8 cellular contexts compared by ENCODE assay signal in the genomic region with DNA sequence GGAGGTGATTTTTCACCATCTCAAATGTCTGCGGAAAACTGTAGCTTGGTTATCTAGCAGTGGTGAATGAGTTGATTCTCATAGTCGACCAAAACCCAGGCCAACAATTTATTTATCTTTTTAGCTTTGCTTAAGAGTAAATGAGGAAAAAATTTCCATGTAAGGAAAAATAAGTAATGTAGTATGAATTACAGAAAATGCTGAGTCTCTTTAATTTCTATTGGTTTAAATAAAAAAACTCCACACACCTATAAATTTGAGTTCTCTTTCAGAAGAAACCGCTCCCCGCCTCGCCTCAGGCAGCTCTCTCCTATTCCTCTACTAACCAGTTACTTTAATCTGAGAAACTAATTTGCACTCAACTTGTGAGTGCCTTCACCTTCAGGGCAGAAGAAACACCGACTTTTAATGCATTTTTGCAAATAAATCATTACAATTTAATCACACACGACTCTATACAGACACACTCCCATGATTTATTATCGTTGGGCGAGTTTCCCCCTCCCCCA. TPM values are rescaled to one million over a fixed set of nuclear protein-coding genes. Genes with fewer than 3 reads are reported as not detected.
A peak's percentile ranks its signal among the peaks of the same experiment; 100 is the strongest.
DNase-seq lines count a peak whose midpoint lies in the region; ATAC-seq and TF ChIP-seq lines count a peak whose summit lies in the region.

No MANE protein-coding gene starts in this region.

- H3K9me3 ChIP-seq in AG04450 (ENCODE audit: control insufficient read depth, insufficient read depth, low read length) (no peaks in the 10 kb centered on the region; the same call in none of the 2 replicates), SJCRH30 (replicated peaks) (no peaks in the 10 kb centered on the region), gastroesophageal sphincter (no peaks in the 10 kb centered on the region), spleen (peaks cover 0 to 15% (median 12%) of the 10 kb centered on the region in 8 donors)

- TF ChIP-seq POLR2A in gastroesophageal sphincter (IDR thresholded peaks at IDR 0.05) (no peak), spleen (IDR thresholded peaks at IDR 0.05) (no peak)

- POLR2A ChIA-PET in AG04450 (lab: Yijun Ruan, JAX): interaction anchor here (0.6 to 1.0 kb wide), 7 partner anchors 19 to 1349 kb away, joined by 3 to 5 read pairs (median 3); no protein-coding TSS in a partner anchor

- H3K4me1 ChIP-seq in SJCRH30 (0 out of 2 replicates have a peak, but pooled peaks cover 2% of the 10 kb centered on the region), gastroesophageal sphincter (peaks cover 3 to 56% (median 23%) of the 10 kb centered on the region in 3 donors), spleen (peaks cover 17 to 63% (median 49%) of the 10 kb centered on the region in 6 donors)

- intact Hi-C loops in spleen (cut with DNase I; ENCODE audit: low total_unique reads): no loop called here

- DNase-seq in AG04450 (ENCODE audit: low read depth, low spot score): no peak
- no peak for DNase-seq in SJCRH30
- no peak for DNase-seq in spleen
- DNase-seq in medulla oblongata (ENCODE audit: extremely low spot score): no peak
- no peak for DNase-seq in LoVo (ENCODE audit: low spot score)

- H3K36me3 ChIP-seq in SJCRH30 (no peaks in the 10 kb centered on the region), gastroesophageal sphincter (no peaks in the 10 kb centered on the region), spleen (peaks cover 0 to 6% (median 0%) of the 10 kb centered on the region in 6 donors)

- H3K27me3 ChIP-seq in AG04450 (ENCODE audit: control insufficient read depth, insufficient read depth, low read length) (peaks cover 40% of the 10 kb centered on the region), SJCRH30 (no peaks in the 10 kb centered on the region), gastroesophageal sphincter (peaks cover 50% of the 10 kb centered on the region), spleen (replicated peaks in 1 of 7) (peaks cover 6 to 52% (median 49%) of the 10 kb centered on the region in 7 donors)

- TF ChIP-seq EP300 in gastroesophageal sphincter (IDR thresholded peaks at IDR 0.05): no peak

- TF ChIP-seq CTCF in AG04450 (IDR thresholded peaks at IDR 0.05; ENCODE audit: low read depth, low read length): no peak
- TF ChIP-seq CTCF in gastroesophageal sphincter (IDR thresholded peaks at IDR 0.05): no peak
- TF ChIP-seq CTCF in spleen (IDR thresholded peaks at IDR 0.05 in 8 of 11, conservative IDR thresholded peaks at IDR 0.05 in 3 of 11): no peak

- WGBS in gastroesophageal sphincter (ENCODE audit: low coverage in 1 of 2), 2 donors: 4 to 6% methylated on average over 8 to 9 of the region's 9 CpGs
- 4 to 9% (median 7%) methylated on average over 9 of the region's 9 CpGs for WGBS in spleen, 5 donors

- H3K4me3 ChIP-seq in AG04450 (ENCODE audit: low read depth, low read length) (peak overlapping the region; percentile 90), SJCRH30 (peak overlapping the region; percentile 79), gastroesophageal sphincter (peak overlapping the region; percentile 68 to 94), spleen (peak overlapping the region; percentile 70 to 99 (median 92))

- CTCF ChIA-PET in AG04450 (lab: Charles Lee): interaction anchor here (0.6 to 2.1 kb wide), 18 partner anchors 41 to 1433 kb away, joined by 3 to 16 read pairs (median 4); no protein-coding TSS in a partner anchor

- peak; percentile 5 for ATAC-seq in GM21423 (IDR thresholded peaks at IDR 0.05; ENCODE audit: unreplicated experiment)
- no peak for ATAC-seq in gastroesophageal sphincter
- ATAC-seq in HG03378 (IDR thresholded peaks at IDR 0.05; ENCODE audit: unreplicated experiment): no peak

- H3K27ac ChIP-seq in AG04450 (ENCODE audit: low read depth, low read length) (no peak overlapping the region), SJCRH30 (peak overlapping the region; percentile 82), gastroesophageal sphincter (peak overlapping the region in 3 of 4 donors; percentile 85 to 87 (median 86)), spleen (peak overlapping the region in 4 of 8 donors; percentile 78 to 83 (median 80))

RNA-seq across cellular contexts. Expression of gene RSRC1, which starts 0.5 kb away (rescaled TPM):
- 5.7 and 6.7 TPM in 2 replicates for polyA plus RNA-seq in AG04450 (2011; rRNA removed)
- polyA minus RNA-seq in AG04450 (2011; rRNA and poly(A)+ RNA removed): 11.4 and 18.2 TPM in 2 replicates
- 49.6 and 57.2 TPM in 2 replicates for total RNA-seq in SJCRH30 (2014; rRNA removed; shearing (Covaris generic))
- total RNA-seq in gastroesophageal sphincter: 10 to 100 TPM; 40.6 to 66.0 (median 43.9) TPM
- 10 to 100 TPM; 30.2 to 56.5 (median 35.1) TPM for total RNA-seq in spleen
- 10 to 100 TPM in 2 of 3 donors, 1 to 10 TPM in 1; 7.2 to 14.0 (median 12.0) TPM for polyA plus RNA-seq in spleen

RNA-seq across cellular contexts. Expression of gene SHOX2, which starts 3.1 kb away (rescaled TPM):
- polyA plus RNA-seq in AG04450 (2011; rRNA removed) (0.10 TPM in 1 of 2 replicates, not detected in the other), spleen (under 1 TPM in 2 of 3 donors, not detected in 1; 0.05 to 0.10 TPM)
- polyA minus RNA-seq in AG04450 (2011; rRNA and poly(A)+ RNA removed): not detected in 2 replicates
- 4.5 and 5.4 TPM in 2 replicates for total RNA-seq in SJCRH30 (2014; rRNA removed; shearing (Covaris generic))
- total RNA-seq in gastroesophageal sphincter (1 to 10 TPM in 1 of 4 donors, under 1 TPM in 3; 0.10 to 3.2 (median 0.35) TPM), spleen (under 1 TPM in 3 of 7 donors, not detected in 4; 0.21 to 0.34 (median 0.23) TPM)
